Comparison of ENCODE assay signal across 7 cellular contexts in the genomic region with DNA sequence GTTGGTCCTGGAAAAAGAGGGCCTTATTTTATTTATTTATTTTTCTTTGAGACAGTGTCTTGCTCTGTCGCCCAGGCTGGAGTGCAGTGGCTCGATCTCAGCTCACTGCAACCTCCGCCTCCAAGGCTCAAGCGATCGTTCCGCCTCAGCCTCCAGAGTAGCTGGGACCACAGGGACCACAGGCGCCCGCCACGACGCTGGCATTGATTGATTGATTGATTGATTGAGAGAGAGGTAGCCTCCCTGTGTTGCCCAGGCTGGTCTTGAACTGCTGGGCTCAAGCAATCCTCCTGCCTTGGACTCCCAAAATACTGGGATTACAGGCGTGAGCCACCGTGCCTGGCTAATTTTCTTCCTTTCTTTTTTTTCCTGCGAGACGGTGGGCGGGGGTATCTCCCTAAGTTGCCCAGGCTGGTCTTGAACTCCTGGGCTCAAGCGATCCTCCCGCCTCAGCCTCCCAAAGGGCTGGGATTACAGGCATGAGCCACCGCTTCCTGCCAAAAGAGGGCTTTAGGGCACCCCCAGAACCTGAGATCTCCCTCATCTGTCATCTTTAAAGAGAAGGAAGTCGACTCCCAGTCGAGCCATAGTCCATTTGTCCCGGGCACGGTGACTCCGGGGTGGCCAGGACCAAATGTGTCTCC. TPM values are rescaled to one million over a fixed set of nuclear protein-coding genes. Genes with fewer than 3 reads are reported as not detected.
DNase-seq lines count a peak whose midpoint lies in the region; ATAC-seq and TF ChIP-seq lines count a peak whose summit lies in the region.
"Not testable (repeated sequence)": the region's sequence is repeated elsewhere in the genome, so short reads cannot be mapped to it uniquely, and the experiment has no call there.

No MANE protein-coding gene starts in this region.

- POLR2A ChIA-PET in IMR-90 (lab: Charles Lee; ENCODE audit: unreplicated experiment) = interaction anchor here (0.6 kb wide), 1 partner anchor 206 kb away, joined by 3 read pairs; no protein-coding TSS in a partner anchor

- H4K91ac ChIP-seq in IMR-90 (ENCODE audit: insufficient read depth, low read depth, low read length) = peak overlapping the region; percentile 85

- H3K9ac ChIP-seq in IMR-90 (ENCODE audit: low read depth, low read length) (peak overlapping the region; percentile 84), mesendoderm (ENCODE audit: low read length) (peak overlapping the region; percentile 88)

- BruUV-seq in IMR-90 (replicated peaks; lab: Mats Ljungman, UMichigan) = not testable (repeated sequence)

- not testable (repeated sequence) for H3K36me3 Mint-ChIP-seq in activated CD4-positive, alpha-beta T cell treated with anti-CD3 and anti-CD28 coated beads, Interleukin-2, amount 10 ng/mL, durations not matched to agents 24 days and 14 days (ENCODE audit: low read depth)

- peak overlapping the region; percentile 99 for H2AFZ ChIP-seq in IMR-90 (replicated peaks; ENCODE audit: low read length, poor library complexity)

- not testable (repeated sequence) for H3K36me3 ChIP-seq in IMR-90 (ENCODE audit: control insufficient read depth, insufficient read depth, low read length); breast epithelium; mesendoderm (ENCODE audit: control insufficient read depth, insufficient read depth, low read length); sigmoid colon

- in situ Hi-C loops in IMR-90 (cut with MboI; ENCODE audit: low sequenced_read_pairs) = not testable (repeated sequence)

- H3K56ac ChIP-seq in IMR-90 (ENCODE audit: extremely low read depth, insufficient read depth, low read length) (peak overlapping the region; percentile 80; the same call in 1 of the 2 replicates), mesendoderm (ENCODE audit: low read length) (peak overlapping the region; percentile 98)

- H2BK15ac ChIP-seq in IMR-90 (ENCODE audit: low read depth, low read length) = peak overlapping the region; percentile 57; the same call in 1 of the 3 replicates
- not testable (repeated sequence) for H2BK15ac ChIP-seq in mesendoderm (replicated peaks; ENCODE audit: low read depth)

- H3K4me1 ChIP-seq in IMR-90 (ENCODE audit: control insufficient read depth, insufficient read depth, low read length); breast epithelium; mesendoderm (ENCODE audit: control insufficient read depth, low read depth, low read length); sigmoid colon: not testable (repeated sequence)

- H3K9me3 Mint-ChIP-seq in activated CD4-positive, alpha-beta T cell treated with anti-CD3 and anti-CD28 coated beads, Interleukin-2, amount 10 ng/mL, durations not matched to agents 24 days and 14 days = not testable (repeated sequence)

- not testable (repeated sequence) for H3K9me3 ChIP-seq in IMR-90 (ENCODE audit: control insufficient read depth, insufficient read depth, low read length); breast epithelium; sigmoid colon

- not testable (repeated sequence) for TF ChIP-seq EP300 in sigmoid colon (IDR thresholded peaks at IDR 0.05)

- H3K4me2 ChIP-seq in IMR-90 (ENCODE audit: low read depth, low read length) = peak overlapping the region; percentile 82
- H3K4me2 ChIP-seq in mesendoderm (ENCODE audit: low read length) = peak overlapping the region; percentile 70

- TF ChIP-seq CTCF in IMR-90 (conservative IDR thresholded peaks at IDR 0.05; ENCODE audit: low read depth, low read length); breast epithelium (IDR thresholded peaks at IDR 0.05); foreskin fibroblast (IDR thresholded peaks at IDR 0.05; ENCODE audit: low read depth, low read length); sigmoid colon (IDR thresholded peaks at IDR 0.05): not testable (repeated sequence)

- H3K4me1 Mint-ChIP-seq in activated CD4-positive, alpha-beta T cell treated with anti-CD3 and anti-CD28 coated beads, Interleukin-2, amount 10 ng/mL, durations not matched to agents 24 days and 14 days = peaks cover 12% of the 10 kb centered on the region

- H2BK5ac ChIP-seq in IMR-90 (ENCODE audit: low read depth, low read length, poor library complexity, severe bottlenecking) = peak overlapping the region; percentile 80
- H2BK5ac ChIP-seq in mesendoderm (ENCODE audit: low read length) = not testable (repeated sequence)

- intact Hi-C loops in IMR-90 (cut with micrococcal nuclease); breast epithelium (cut with DNase I; ENCODE audit: low total_unique reads); sigmoid colon (cut with DNase I): not testable (repeated sequence)
- intact Hi-C loops in activated CD4-positive, alpha-beta T cell treated with anti-CD3 and anti-CD28 coated beads, Interleukin-2, amount 10 ng/mL, durations not matched to agents 24 days and 14 days (cut with micrococcal nuclease) = loop anchor here (10.0 kb wide), 1 partner anchor 104 kb away; no protein-coding TSS in a partner anchor

- H3K27ac ChIP-seq in IMR-90 (ENCODE audit: insufficient read depth, low read length) (peak overlapping the region; percentile 92), breast epithelium (peak overlapping the region; percentile 71 to 79), sigmoid colon (peak overlapping the region; percentile 76 to 83 (median 78))
- not testable (repeated sequence) for H3K27ac ChIP-seq in mesendoderm (ENCODE audit: low read depth, low read length)

- peak overlapping the region; percentile 50 for H2AK5ac ChIP-seq in IMR-90 (ENCODE audit: low read depth, low read length)
- not testable (repeated sequence) for H2AK5ac ChIP-seq in mesendoderm (ENCODE audit: low read length)

- H4K8ac ChIP-seq in IMR-90 (ENCODE audit: low read depth in 2 of 2, low read length in 2 of 2) = peak overlapping the region; percentile 92 to 99
- not testable (repeated sequence) for H4K8ac ChIP-seq in mesendoderm (ENCODE audit: low read depth, low read length)

- CTCF ChIA-PET in IMR-90 (lab: Yijun Ruan, JAX) = not testable (repeated sequence)

- H3K4me3 Mint-ChIP-seq in activated CD4-positive, alpha-beta T cell treated with anti-CD3 and anti-CD28 coated beads, Interleukin-2, amount 10 ng/mL, durations not matched to agents 24 days and 14 days = peak overlapping the region; percentile 90

- H2BK120ac ChIP-seq in IMR-90 (ENCODE audit: low read depth, low read length) = peak overlapping the region; percentile 82
- not testable (repeated sequence) for H2BK120ac ChIP-seq in mesendoderm (ENCODE audit: low read depth, low read length)

- peak overlapping the region; percentile 94 for H3K14ac ChIP-seq in IMR-90 (replicated peaks; ENCODE audit: low read depth, low read length)

- H3K23ac ChIP-seq in IMR-90 (ENCODE audit: low read depth, low read length) = peak overlapping the region; percentile 78
- peak overlapping the region; percentile 66 for H3K23ac ChIP-seq in mesendoderm (ENCODE audit: low read length)

- H3K4me3 ChIP-seq in IMR-90 (ENCODE audit: insufficient read depth, low read depth, low read length) (peak overlapping the region; percentile 82), breast epithelium (peak overlapping the region; percentile 57 to 76 (median 66)), foreskin fibroblast (ENCODE audit: low read depth in 1 of 2, low read length in 2 of 2) (peak overlapping the region; percentile 94 to 95), mesendoderm (ENCODE audit: low read length) (peak overlapping the region; percentile 61), sigmoid colon (peak overlapping the region; percentile 65 to 76 (median 72))

- H3K27me3 Mint-ChIP-seq in activated CD4-positive, alpha-beta T cell treated with anti-CD3 and anti-CD28 coated beads, Interleukin-2, amount 10 ng/mL, durations not matched to agents 24 days and 14 days = peaks cover 24% of the 10 kb centered on the region

- peak overlapping the region; percentile 65 for H3K18ac ChIP-seq in IMR-90 (ENCODE audit: low read depth, low read length)
- H3K18ac ChIP-seq in mesendoderm (ENCODE audit: low read length) = peak overlapping the region; percentile 15

- TF ChIP-seq POLR2A in IMR-90 (IDR thresholded peaks at IDR 0.05; ENCODE audit: low read depth, low read length); breast epithelium (IDR thresholded peaks at IDR 0.05); sigmoid colon (IDR thresholded peaks at IDR 0.05): not testable (repeated sequence)

- H3K79me1 ChIP-seq in IMR-90 (ENCODE audit: low read depth in 1 of 2, low read length in 2 of 2); mesendoderm (ENCODE audit: low read length): not testable (repeated sequence)

- 80% methylated on average over 6 of the region's 23 CpGs; no CpG with 5 or more reads in 1 of the 2 experiments for WGBS in IMR-90 (ENCODE audit: extremely low coverage in 2 of 2, insufficient read length in 1 of 2), 2 experiments
- WGBS in mesendoderm (ENCODE audit: extremely low coverage, insufficient coverage, low lambda C conversion rate) = no CpG with 5 or more reads among the region's 23 CpGs
- WGBS in sigmoid colon, 2 donors = 68 to 73% methylated on average over 23 of the region's 23 CpGs

- ATAC-seq in GM18870 (IDR thresholded peaks at IDR 0.05; ENCODE audit: unreplicated experiment) = peak; percentile 7
- not testable (repeated sequence) for ATAC-seq in IMR-90 (ENCODE audit: low read depth)

- not testable (repeated sequence) for H3K9me1 ChIP-seq in IMR-90 (ENCODE audit: insufficient read depth, low read length)

- dilution Hi-C loops in IMR-90 (cut with HindIII; ENCODE audit: low sequenced_read_pairs, unreplicated experiment) = not testable (repeated sequence)

- not testable (repeated sequence) for H4K20me1 ChIP-seq in IMR-90 (ENCODE audit: insufficient read depth, low read length)

- peak overlapping the region; percentile 84 for H3K27ac Mint-ChIP-seq in activated CD4-positive, alpha-beta T cell treated with anti-CD3 and anti-CD28 coated beads, Interleukin-2, amount 10 ng/mL, durations not matched to agents 24 days and 14 days

- H4K5ac ChIP-seq in IMR-90 (ENCODE audit: low read depth, low read length) = peak overlapping the region; percentile 93
- not testable (repeated sequence) for H4K5ac ChIP-seq in mesendoderm (ENCODE audit: low read length)

- H2BK20ac ChIP-seq in IMR-90 (ENCODE audit: low read depth, low read length) = not testable (repeated sequence)

- H3K27me3 ChIP-seq in IMR-90 (ENCODE audit: control insufficient read depth, insufficient read depth, low read length); breast epithelium; mesendoderm (ENCODE audit: insufficient read depth, low read length, poor library complexity); sigmoid colon: not testable (repeated sequence)

- not testable (repeated sequence) for TF ChIP-seq RAD21 in IMR-90 (IDR thresholded peaks at IDR 0.05; ENCODE audit: low read length)

- H3K79me2 ChIP-seq in mesendoderm (ENCODE audit: control insufficient read depth, insufficient read depth, low read length) = not testable (repeated sequence)

- H3K4ac ChIP-seq in IMR-90 (ENCODE audit: low read depth, low read length) (peak overlapping the region; percentile 82), mesendoderm (ENCODE audit: low read depth, low read length) (peak overlapping the region; percentile 8)

- H2AK9ac ChIP-seq in IMR-90 (replicated peaks; ENCODE audit: low read depth, low read length, poor library complexity) = peak overlapping the region; percentile 67

- not testable (repeated sequence) for DNase-seq in IMR-90; activated CD4-positive, alpha-beta T cell treated with anti-CD3 and anti-CD28 coated beads, Interleukin-2, amount 10 ng/mL, durations not matched to agents 24 days and 14 days; breast epithelium (ENCODE audit: low spot score in 2 of 2); foreskin fibroblast; mesendoderm; sigmoid colon

RNA-seq across cellular contexts. Expression of gene ASAH2B, which starts 0.6 kb away (rescaled TPM):
- 4.4 and 5.0 TPM in 2 replicates for total RNA-seq in IMR-90 (2012; rRNA removed)
- polyA plus RNA-seq in IMR-90 (2012; rRNA removed) = 2.7 and 3.7 TPM in 2 replicates
- polyA plus RNA-seq in IMR-90 (2012; cell fraction: cytosol; rRNA removed) = 0.70 and 0.77 TPM in 2 replicates
- polyA plus RNA-seq in IMR-90 (2012; cell fraction: nucleus; rRNA removed; ENCODE audit: low replicate concordance) = 0.48 and 3.0 TPM in 2 replicates
- total RNA-seq in activated CD4-positive, alpha-beta T cell treated with anti-CD3 and anti-CD28 coated beads, Interleukin-2, amount 10 ng/mL, durations not matched to agents 24 days and 14 days = 2.7 and 4.5 TPM in 2 replicates
- total RNA-seq in breast epithelium = 1 to 10 TPM; 1.4 to 3.7 (median 2.6) TPM
- 7.7 TPM for polyA plus RNA-seq in mesendoderm (2013, experiment 1 of 2)
- polyA plus RNA-seq in mesendoderm (2013, experiment 2 of 2) = 6.2 TPM
- total RNA-seq in sigmoid colon = 1 to 10 TPM; 1.6 to 2.6 (median 2.0) TPM
- polyA plus RNA-seq in sigmoid colon = 1 to 10 TPM; 3.0 to 3.2 (median 3.0) TPM
